12 cellular contexts compared by ENCODE assay signal in genomic region chr4:48296330-48296729, GRCh38.
DNase-seq lines count a peak whose midpoint lies in the region; ATAC-seq and TF ChIP-seq lines count a peak whose summit lies in the region.
"Had no signal": no experiment of that assay in that cellular context is flagged by ENCODE, and none has a peak within 500 bp of the region (broad histone marks: within the 10 kb centered on the region; RNA-seq: fewer than 3 reads in every experiment).

No MANE protein-coding gene starts in this region.

- H3K27ac Mint-ChIP-seq in stimulated activated effector memory CD8-positive, alpha-beta T cell treated with anti-CD3 and anti-CD28 coated beads, Interleukin-12 subunit alpha, Interleukin-12 subunit beta, amount 100 ng/mL, for 72 hours: no peak overlapping the region

- H3K36me3 Mint-ChIP-seq in stimulated activated effector memory CD8-positive, alpha-beta T cell treated with anti-CD3 and anti-CD28 coated beads, Interleukin-12 subunit alpha, Interleukin-12 subunit beta, amount 100 ng/mL, for 72 hours: no peaks in the 10 kb centered on the region

- no peak overlapping the region for H3K4me3 ChIP-seq in choroid plexus epithelial cell (ENCODE audit: low read depth, low read length)
- H3K4me3 ChIP-seq: gastrocnemius medialis, transverse colon had no signal

- H3K9me3 Mint-ChIP-seq in stimulated activated effector memory CD8-positive, alpha-beta T cell treated with anti-CD3 and anti-CD28 coated beads, Interleukin-12 subunit alpha, Interleukin-12 subunit beta, amount 100 ng/mL, for 72 hours: no peaks in the 10 kb centered on the region

- H3K4me1 Mint-ChIP-seq in stimulated activated effector memory CD8-positive, alpha-beta T cell treated with anti-CD3 and anti-CD28 coated beads, Interleukin-12 subunit alpha, Interleukin-12 subunit beta, amount 100 ng/mL, for 72 hours: peaks cover 6% of the 10 kb centered on the region

- ATAC-seq in GM18519 (IDR thresholded peaks at IDR 0.05; ENCODE audit: low FRiP score, unreplicated experiment) (peak; percentile 88), GM21447 (IDR thresholded peaks at IDR 0.05; ENCODE audit: unreplicated experiment) (peak; percentile 94), HG03159 (IDR thresholded peaks at IDR 0.05; ENCODE audit: unreplicated experiment) (peak; percentile 95)
- no peak for ATAC-seq in stimulated activated effector memory CD8-positive, alpha-beta T cell treated with anti-CD3 and anti-CD28 coated beads, Interleukin-12 subunit alpha, Interleukin-12 subunit beta, amount 100 ng/mL, for 72 hours
- ATAC-seq: gastrocnemius medialis had no signal

- no peak for TF ChIP-seq CTCF in choroid plexus epithelial cell (conservative IDR thresholded peaks at IDR 0.05; ENCODE audit: low read depth, low read length)

- no peak overlapping the region for H3K4me3 Mint-ChIP-seq in stimulated activated effector memory CD8-positive, alpha-beta T cell treated with anti-CD3 and anti-CD28 coated beads, Interleukin-12 subunit alpha, Interleukin-12 subunit beta, amount 100 ng/mL, for 72 hours

- DNase-seq in choroid plexus epithelial cell (ENCODE audit: low read depth): peak; percentile 23
- no peak for DNase-seq in pons (ENCODE audit: low spot score)
- DNase-seq in NCI-H526 (lab: John Stamatoyannopoulos, UW): no peak
- DNase-seq in stimulated activated effector memory CD8-positive, alpha-beta T cell treated with anti-CD3 and anti-CD28 coated beads, Interleukin-12 subunit alpha, Interleukin-12 subunit beta, amount 100 ng/mL, for 72 hours (ENCODE audit: low spot score in 2 of 2): no peak
- DNase-seq in epidermal melanocyte (ENCODE audit: insufficient read length, low spot score): no peak
- DNase-seq: gastrocnemius medialis; NCI-H446; stimulated activated CD4-positive, alpha-beta T cell treated with anti-CD3 and anti-CD28 coated beads, Interleukin-1b, Interleukin-23, amount 100 ng/mL, for 48 hours; transverse colon had no signal
